In the genomic region with DNA sequence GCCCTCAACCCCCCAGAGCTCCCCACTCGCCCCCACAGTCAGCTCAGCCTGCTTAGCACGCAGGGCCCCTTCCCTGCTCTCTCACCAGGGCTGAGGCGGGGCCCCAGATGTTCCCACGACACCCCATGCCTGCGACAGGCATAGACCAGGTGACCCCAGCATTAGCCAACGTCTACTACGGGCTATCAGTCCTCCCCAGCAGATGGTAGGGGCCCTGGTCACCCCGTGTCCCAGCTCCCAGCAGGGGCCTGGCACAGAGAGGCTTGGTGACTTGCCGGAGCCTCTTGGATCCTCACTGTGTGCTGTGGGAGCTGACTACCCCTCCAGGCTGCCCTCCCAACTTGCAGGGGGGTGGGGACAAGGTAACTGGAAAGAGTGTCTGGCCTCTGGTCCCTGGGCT, we compare ENCODE assay signal across 16 cellular contexts.
A peak's percentile ranks its signal among the peaks of the same experiment; 100 is the strongest.
DNase-seq lines count a peak whose midpoint lies in the region; TF ChIP-seq lines count a peak whose summit lies in the region.
"Had no signal": no experiment of that assay in that cellular context is flagged by ENCODE, and none has a peak within 500 bp of the region (broad histone marks: within the 10 kb centered on the region; RNA-seq: fewer than 3 reads in every experiment).

No MANE protein-coding gene starts in this region.

- H3K79me2 ChIP-seq in neural cell (replicated peaks; ENCODE audit: insufficient read depth, low read length), result no peaks in the 10 kb centered on the region

- H3K4me2 ChIP-seq in neural cell (ENCODE audit: low read length), result no peak overlapping the region

- H3K4me1 Mint-ChIP-seq in chondrocyte (ENCODE audit: low read depth), result peaks cover 54% of the 10 kb centered on the region

- peaks cover 8 to 44% (median 39%) of the 10 kb centered on the region in 4 donors for H3K4me1 ChIP-seq in tibial artery

- H3K9me3 Mint-ChIP-seq in chondrocyte (ENCODE audit: low read depth), result no peaks in the 10 kb centered on the region
- H3K9me3 Mint-ChIP-seq: CD4-positive, CD25-positive, alpha-beta regulatory T cell had no signal

- H3K27me3 ChIP-seq in neural cell (ENCODE audit: insufficient read depth, low read depth, low read length) (no peaks in the 10 kb centered on the region), tibial artery (no peaks in the 10 kb centered on the region)
- H3K27me3 ChIP-seq: MG63 had no signal

- TF ChIP-seq EP300 in neural cell (conservative IDR thresholded peaks at IDR 0.05; ENCODE audit: poor library complexity, severe bottlenecking), result no peak

- H3K9ac ChIP-seq in neural cell (ENCODE audit: low read length), result peak overlapping the region; percentile 54

- intact Hi-C loops in tibial artery (cut with DNase I; ENCODE audit: low total_unique reads), result loop anchor here (5.0 kb wide), 2 partner anchors 78 to 528 kb away; no protein-coding TSS in a partner anchor

- peak overlapping the region; percentile 25 for H3K4me3 ChIP-seq in neural cell (ENCODE audit: low read length)
- no peak overlapping the region for H3K4me3 ChIP-seq in tibial artery
- H3K4me3 ChIP-seq: MG63 had no signal

- peak overlapping the region; percentile 88 for H3K27ac Mint-ChIP-seq in chondrocyte (ENCODE audit: unreplicated experiment)
- H3K27ac Mint-ChIP-seq: CD4-positive, CD25-positive, alpha-beta regulatory T cell had no signal

- H3K4me3 Mint-ChIP-seq in chondrocyte (ENCODE audit: unreplicated experiment), result no peak overlapping the region
- H3K4me3 Mint-ChIP-seq: CD4-positive, CD25-positive, alpha-beta regulatory T cell had no signal

- H2AFZ ChIP-seq in neural cell (ENCODE audit: low read depth, low read length), result no peak overlapping the region

- DNase-seq in DMS 273 (lab: John Stamatoyannopoulos, UW; ENCODE audit: unreplicated experiment) (peak; percentile 64), DMS 273 treated with DMSO at 0.1 percent for 48 hours (lab: John Stamatoyannopoulos, UW) (no peak), chondrocyte (ENCODE audit: low spot score) (no peak), tibial artery (no peak), occipital lobe (lab: John Stamatoyannopoulos, UW) (no peak), DMS79 (lab: John Stamatoyannopoulos, UW) (no peak), LoVo (ENCODE audit: low spot score) (no peak)
- DNase-seq: 8988T; Calu3; CD4-positive, CD25-positive, alpha-beta regulatory T cell; GF-D8; KBM-7; MG63; NK-92 treated with Interleukin-12 subunit alpha and Interleukin-12 subunit beta, amount 100 ng/mL, for 24 hours; OCI-M1 had no signal

- H3K9me3 ChIP-seq in neural cell (ENCODE audit: low read length), result no peaks in the 10 kb centered on the region
- no peaks in the 10 kb centered on the region for H3K9me3 ChIP-seq in tibial artery
- H3K9me3 ChIP-seq: MG63 had no signal

- H3F3A ChIP-seq in neural cell (ENCODE audit: insufficient read depth, low read length, poor library complexity, severe bottlenecking), result no peaks in the 10 kb centered on the region

- no peaks in the 10 kb centered on the region for H3K27me3 Mint-ChIP-seq in chondrocyte (ENCODE audit: low read depth)
- H3K27me3 Mint-ChIP-seq: CD4-positive, CD25-positive, alpha-beta regulatory T cell had no signal

- TF ChIP-seq CTCF in chondrocyte (IDR thresholded peaks at IDR 0.05), result no peak
- no peak for TF ChIP-seq CTCF in neural cell (IDR thresholded peaks at IDR 0.05; ENCODE audit: poor library complexity, severe bottlenecking)
- no peak for TF ChIP-seq CTCF in tibial artery (IDR thresholded peaks at IDR 0.05)

- H3K27ac ChIP-seq in neural cell (ENCODE audit: low read length) (peak overlapping the region; percentile 80), tibial artery (peak overlapping the region; percentile 45 to 56)

- no peaks in the 10 kb centered on the region for H4K20me1 ChIP-seq in neural cell (ENCODE audit: insufficient read depth)

- H3K9me2 ChIP-seq in neural cell (ENCODE audit: insufficient read depth, low read length), result no peaks in the 10 kb centered on the region

- peaks cover 4% of the 10 kb centered on the region for H3K36me3 Mint-ChIP-seq in chondrocyte (ENCODE audit: low read depth)

- H3K36me3 ChIP-seq in neural cell (ENCODE audit: insufficient read depth, low read length), result no peaks in the 10 kb centered on the region
- H3K36me3 ChIP-seq in tibial artery, result peaks cover 0 to 62% (median 38%) of the 10 kb centered on the region in 3 donors
- H3K36me3 ChIP-seq: MG63 had no signal

- no peak for TF ChIP-seq RAD21 in neural cell (conservative IDR thresholded peaks at IDR 0.05)

TF ChIP-seq in neural cell, 6 proteins besides CTCF, POLR2A, EP300 and RAD21:
- no peak for TF ChIP-seq TAF1 (IDR thresholded peaks at IDR 0.05; ENCODE audit: low read depth)
- no peak for TF ChIP-seq MXI1 (conservative IDR thresholded peaks at IDR 0.05; ENCODE audit: poor library complexity, severe bottlenecking)
- TF ChIP-seq EZH2 (IDR thresholded peaks at IDR 0.05; ENCODE audit: borderline replicate concordance, insufficient read depth, low read length, poor library complexity, severe bottlenecking), result no peak
- TF ChIP-seq, protein P1, sequence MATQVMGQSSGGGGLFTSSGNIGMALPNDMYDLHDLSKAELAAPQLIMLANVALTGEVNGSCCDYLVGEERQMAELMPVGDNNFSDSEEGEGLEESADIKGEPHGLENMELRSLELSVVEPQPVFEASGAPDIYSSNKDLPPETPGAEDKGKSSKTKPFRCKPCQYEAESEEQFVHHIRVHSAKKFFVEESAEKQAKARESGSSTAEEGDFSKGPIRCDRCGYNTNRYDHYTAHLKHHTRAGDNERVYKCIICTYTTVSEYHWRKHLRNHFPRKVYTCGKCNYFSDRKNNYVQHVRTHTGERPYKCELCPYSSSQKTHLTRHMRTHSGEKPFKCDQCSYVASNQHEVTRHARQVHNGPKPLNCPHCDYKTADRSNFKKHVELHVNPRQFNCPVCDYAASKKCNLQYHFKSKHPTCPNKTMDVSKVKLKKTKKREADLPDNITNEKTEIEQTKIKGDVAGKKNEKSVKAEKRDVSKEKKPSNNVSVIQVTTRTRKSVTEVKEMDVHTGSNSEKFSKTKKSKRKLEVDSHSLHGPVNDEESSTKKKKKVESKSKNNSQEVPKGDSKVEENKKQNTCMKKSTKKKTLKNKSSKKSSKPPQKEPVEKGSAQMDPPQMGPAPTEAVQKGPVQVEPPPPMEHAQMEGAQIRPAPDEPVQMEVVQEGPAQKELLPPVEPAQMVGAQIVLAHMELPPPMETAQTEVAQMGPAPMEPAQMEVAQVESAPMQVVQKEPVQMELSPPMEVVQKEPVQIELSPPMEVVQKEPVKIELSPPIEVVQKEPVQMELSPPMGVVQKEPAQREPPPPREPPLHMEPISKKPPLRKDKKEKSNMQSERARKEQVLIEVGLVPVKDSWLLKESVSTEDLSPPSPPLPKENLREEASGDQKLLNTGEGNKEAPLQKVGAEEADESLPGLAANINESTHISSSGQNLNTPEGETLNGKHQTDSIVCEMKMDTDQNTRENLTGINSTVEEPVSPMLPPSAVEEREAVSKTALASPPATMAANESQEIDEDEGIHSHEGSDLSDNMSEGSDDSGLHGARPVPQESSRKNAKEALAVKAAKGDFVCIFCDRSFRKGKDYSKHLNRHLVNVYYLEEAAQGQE (IDR thresholded peaks at IDR 0.05; ENCODE audit: borderline replicate concordance), result no peak
- no peak for TF ChIP-seq POLR2AphosphoS5 (IDR thresholded peaks at IDR 0.05)
- TF ChIP-seq SMC3 (conservative IDR thresholded peaks at IDR 0.05; ENCODE audit: poor library complexity), result no peak
TF ChIP-seq in neural cell: peak in this region for 0.
